Comparison of ENCODE assay signal across 9 cellular contexts in genomic region chr18:36411745-36412168, GRCh38.
DNase-seq lines count a peak whose midpoint lies in the region; ATAC-seq, FAIRE-seq and TF ChIP-seq lines count a peak whose summit lies in the region.
"Had no signal": no experiment of that assay in that cellular context is flagged by ENCODE, and none has a peak within 500 bp of the region (broad histone marks: within the 10 kb centered on the region; RNA-seq: fewer than 3 reads in every experiment).

No MANE protein-coding gene starts in this region.

- peak overlapping the region; percentile 35 for H2BK120ac ChIP-seq in trophoblast cell (ENCODE audit: insufficient read depth, low read length, poor library complexity)

- no peak overlapping the region for H4K91ac ChIP-seq in trophoblast cell (ENCODE audit: low read depth, low read length)

- H2AFZ ChIP-seq in trophoblast cell (ENCODE audit: insufficient read depth, low read length, poor library complexity) = no peak overlapping the region

- no peak overlapping the region for H3K4ac ChIP-seq in trophoblast cell (ENCODE audit: low read depth, low read length)

- no peak overlapping the region for H4K8ac ChIP-seq in trophoblast cell (ENCODE audit: low read depth, low read length)

- H3K4me1 ChIP-seq in trophoblast cell (ENCODE audit: control insufficient read depth in 1 of 2, insufficient read depth in 2 of 2, low read length in 2 of 2) = peaks cover 10 to 14% of the 10 kb centered on the region in 2 experiments

- no peak overlapping the region for H3K27ac ChIP-seq in trophoblast cell (ENCODE audit: low read depth, low read length)

- H3K4me3 ChIP-seq in bronchial epithelial cell (ENCODE audit: low read depth, low read length) = no peak overlapping the region
- H3K4me3 ChIP-seq in trophoblast cell (ENCODE audit: low read depth, low read length) = no peak overlapping the region

- H3K18ac ChIP-seq in trophoblast cell (ENCODE audit: low read length) = no peak overlapping the region

- TF ChIP-seq CTCF in bronchial epithelial cell (IDR thresholded peaks at IDR 0.05; ENCODE audit: insufficient read depth, low read length, severe bottlenecking) = peak; percentile 62

- H3K14ac ChIP-seq in trophoblast cell (ENCODE audit: low read length) = peak overlapping the region; percentile 29

- H3K23ac ChIP-seq in trophoblast cell (ENCODE audit: low read length) = no peak overlapping the region

- H3K79me1 ChIP-seq in trophoblast cell (ENCODE audit: low read length) = peaks cover 4% of the 10 kb centered on the region

- no peak overlapping the region for H2BK5ac ChIP-seq in trophoblast cell (ENCODE audit: low read depth, low read length, poor library complexity)

- no CpG with 5 or more reads among the region's 3 CpGs for WGBS in trophoblast cell (ENCODE audit: extremely low coverage, insufficient coverage, insufficient read length)

- H2BK12ac ChIP-seq in trophoblast cell (ENCODE audit: low read length) = peak overlapping the region; percentile 37

- no peak for FAIRE-seq in bronchial epithelial cell (lab: Jason Lieb, UNC)

- H3K79me2 ChIP-seq in trophoblast cell (ENCODE audit: control insufficient read depth, insufficient read depth, low read length, poor library complexity) = no peaks in the 10 kb centered on the region

- no peak overlapping the region for H3K9ac ChIP-seq in trophoblast cell (ENCODE audit: low read length)

- H3K27me3 ChIP-seq in bronchial epithelial cell (ENCODE audit: control insufficient read depth, insufficient read depth, low read length) = no peaks in the 10 kb centered on the region
- H3K27me3 ChIP-seq in trophoblast cell (ENCODE audit: insufficient read depth, low read length) = no peaks in the 10 kb centered on the region

- ATAC-seq in GM21447 (IDR thresholded peaks at IDR 0.05; ENCODE audit: unreplicated experiment) (no peak), GM18907 (IDR thresholded peaks at IDR 0.05; ENCODE audit: unreplicated experiment) (no peak)

- no peaks in the 10 kb centered on the region for H3K36me3 ChIP-seq in bronchial epithelial cell (ENCODE audit: control insufficient read depth, insufficient read depth, low read length)
- peaks cover 4 to 5% of the 10 kb centered on the region in 2 experiments for H3K36me3 ChIP-seq in trophoblast cell (ENCODE audit: control insufficient read depth in 1 of 2, insufficient read depth in 2 of 2, low read length in 2 of 2)

- DNase-seq in NCI-H1694 (lab: John Stamatoyannopoulos, UW) (peak; percentile 14), NCI-H1694 treated with DMSO at 0.1 percent for 48 hours (lab: John Stamatoyannopoulos, UW) (no peak), MV-4-11 (lab: John Stamatoyannopoulos, UW) (peak; percentile 8), bronchial epithelial cell (ENCODE audit: low read depth) (peak; percentile 47), trophoblast cell (peak in 1 of 2 donors; percentile 60), DMS79 treated with DMSO at 0.1 percent for 48 hours (lab: John Stamatoyannopoulos, UW) (no peak)
- DNase-seq: AML-193 had no signal

- H2AK5ac ChIP-seq in trophoblast cell (ENCODE audit: low read length) = no peak overlapping the region

- peaks cover 2% of the 10 kb centered on the region for H3K9me3 ChIP-seq in trophoblast cell (ENCODE audit: insufficient read depth, low read depth, low read length)

- no peak overlapping the region for H4K12ac ChIP-seq in trophoblast cell (ENCODE audit: low read depth, low read length)

- no peak overlapping the region for H3K4me2 ChIP-seq in trophoblast cell (ENCODE audit: low read length)

Comparison
In these comparisons a context has a peak if more than half of its experiments do, and no peak if none do; other contexts are left out.
1. DNase-seq: peak in NCI-H1694 (single experiment), MV-4-11 (single experiment) and bronchial epithelial cell (single experiment); none in NCI-H1694 treated with DMSO at 0.1 percent for 48 hours (single experiment) and DMS79 treated with DMSO at 0.1 percent for 48 hours (single experiment).